ENCODE assay signal across 8 cellular contexts in the genomic region with DNA sequence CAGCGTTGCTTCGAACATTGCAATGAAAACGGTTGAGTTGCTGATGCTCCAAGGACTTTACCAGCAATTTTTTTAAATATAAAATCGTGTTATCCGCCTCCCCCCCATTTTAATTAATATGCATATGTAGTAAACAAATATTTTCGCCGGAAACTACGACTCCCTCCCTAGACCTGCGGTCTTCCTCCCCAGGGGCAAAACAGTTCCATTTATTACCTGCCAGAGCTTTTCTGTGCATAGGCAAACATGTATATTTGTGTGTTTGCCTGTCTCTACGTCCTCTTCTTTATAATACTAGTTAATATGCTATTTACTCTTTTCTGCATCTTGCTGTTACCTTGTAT.
DNase-seq lines count a peak whose midpoint lies in the region; ATAC-seq and FAIRE-seq lines count a peak whose summit lies in the region.

No MANE protein-coding gene starts in this region.

- H3K4me3 ChIP-seq in SK-N-MC, result peak overlapping the region; percentile 81

- no peaks in the 10 kb centered on the region for H3K9me3 ChIP-seq in SK-N-MC (ENCODE audit: low read depth, low read length)

- FAIRE-seq in RCC 7860 (lab: Jason Lieb, UNC) (no peak), GM19239 (lab: Jason Lieb, UNC) (no peak)

- ATAC-seq in GM18502 (IDR thresholded peaks at IDR 0.05; ENCODE audit: poor library complexity, unreplicated experiment) (peak; percentile 9), HG02610 (IDR thresholded peaks at IDR 0.05; ENCODE audit: unreplicated experiment) (peak; percentile 17)

- H3K9ac ChIP-seq in SK-N-MC (ENCODE audit: insufficient read length), result peak overlapping the region; percentile 91

- no peak for DNase-seq in SK-N-MC (ENCODE audit: low read depth, low spot score)
- DNase-seq in kidney glomerular epithelial cell (lab: John Stamatoyannopoulos, UW), result peak; percentile 19
- no peak for DNase-seq in NCI-H146 (lab: John Stamatoyannopoulos, UW)
- DNase-seq in cerebellar nuclear complex (lab: John Stamatoyannopoulos, UW), result no peak
- DNase-seq in RCC 7860 (ENCODE audit: low spot score), result no peak
- no peak for DNase-seq in GM19239 (ENCODE audit: insufficient read length, low spot score)

- H3K36me3 ChIP-seq in SK-N-MC (ENCODE audit: insufficient read depth, low read length), result peaks cover 30% of the 10 kb centered on the region

- peak overlapping the region; percentile 90 for H3K27ac ChIP-seq in SK-N-MC
